In the genomic region with DNA sequence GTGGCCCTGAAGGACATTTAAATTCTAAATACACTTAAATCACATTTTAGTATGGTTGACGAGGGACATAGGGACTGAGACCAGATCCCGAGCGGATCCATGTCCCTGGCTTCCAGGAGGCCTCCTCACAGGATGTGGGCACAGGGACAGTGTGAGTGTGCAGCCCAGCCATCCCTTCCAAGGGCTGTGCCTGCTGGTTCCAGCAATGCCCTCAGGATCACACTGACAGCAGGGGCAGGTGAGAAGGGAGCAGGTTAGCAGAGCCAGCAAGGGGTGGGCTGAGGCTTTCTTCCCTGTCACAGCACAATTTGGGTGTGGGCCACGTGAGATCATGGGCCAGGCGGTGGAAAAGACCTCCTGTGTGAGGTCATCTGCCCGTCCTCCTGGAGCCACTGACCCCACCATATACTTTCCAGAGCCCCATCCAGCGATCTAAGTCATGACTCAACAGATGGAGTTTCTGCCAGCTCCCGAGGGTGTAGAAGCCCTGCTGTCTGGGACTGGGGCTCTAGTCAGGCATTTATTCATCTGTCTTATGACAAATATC, we compare ENCODE assay signal across 25 cellular contexts. TPM values are rescaled to one million over a fixed set of nuclear protein-coding genes. Genes with fewer than 3 reads are reported as not detected.
DNase-seq lines count a peak whose midpoint lies in the region; ATAC-seq and FAIRE-seq lines count a peak whose summit lies in the region.
"Had no signal": no experiment of that assay in that cellular context is flagged by ENCODE, and none has a peak within 500 bp of the region (broad histone marks: within the 10 kb centered on the region; RNA-seq: fewer than 3 reads in every experiment).

No MANE protein-coding gene starts in this region.

- peak; percentile 82 for FAIRE-seq in RCC 7860 (lab: Jason Lieb, UNC)
- FAIRE-seq: A204.1, GM12892 had no signal

- DNase-seq in NCI-H2171 treated with DMSO at 0.1 percent for 48 hours (lab: John Stamatoyannopoulos, UW) (peak; percentile 70), NCI-H2171 (lab: John Stamatoyannopoulos, UW) (no peak), RCC 7860 (ENCODE audit: low spot score) (peak; percentile 78), fibroblast of peridontal ligament (ENCODE audit: extremely low read depth) (peak; percentile 26), sciatic nerve (ENCODE audit: low spot score) (peak; percentile 35)
- DNase-seq in stimulated activated CD4-positive, alpha-beta T cell treated with anti-CD3 and anti-CD28 coated beads, Interleukin-15, amount 100 ng/mL, for 24 hours, result no peak
- DNase-seq: activated CD4-positive, alpha-beta T cell treated with anti-CD3 and anti-CD28 coated beads, Interleukin-2, amount 10 ng/mL, durations not matched to agents 24 days and 14 days; activated naive CD8-positive, alpha-beta T cell treated with anti-CD3 and anti-CD28 coated beads, Interleukin-2, amount 10 ng/mL, durations not matched to agents 7 days and 5 days; activated T-cell treated with anti-CD3 and anti-CD28 coated beads, Interleukin-2, amount 50 U/mL, for 1 hour; CD4-positive, CD25-positive, alpha-beta regulatory T cell; central memory CD4-positive, alpha-beta T cell; foreskin melanocyte; GOT3; left ventricle myocardium inferior; NCI-H1436 treated with DMSO at 0.1 percent for 48 hours; SJCRH30; stimulated activated CD4-positive, alpha-beta T cell treated with anti-CD3 and anti-CD28 coated beads, Interleukin-12 subunit alpha, Interleukin-12 subunit beta, amount 100 ng/mL, for 4 hours; stimulated activated naive CD4-positive, alpha-beta T cell treated with Interleukin-2 at 50 U/mL for 16 hours had no signal

- no peak for ATAC-seq in sciatic nerve
- no peak for ATAC-seq in HG03354 (IDR thresholded peaks at IDR 0.05; ENCODE audit: poor library complexity, severe bottlenecking, unreplicated experiment)
- ATAC-seq in HG03097 (IDR thresholded peaks at IDR 0.05; ENCODE audit: low FRiP score, unreplicated experiment), result no peak

- intact Hi-C loops in sciatic nerve (cut with DNase I), result no loop called here

RNA-seq across cellular contexts. Expression of a gene that starts 37.0 kb away (rescaled TPM):
- not detected for total RNA-seq in sciatic nerve
- total RNA-seq: activated CD4-positive, alpha-beta T cell treated with anti-CD3 and anti-CD28 coated beads, Interleukin-2, amount 10 ng/mL, durations not matched to agents 24 days and 14 days; activated naive CD8-positive, alpha-beta T cell treated with anti-CD3 and anti-CD28 coated beads, Interleukin-2, amount 10 ng/mL, durations not matched to agents 7 days and 5 days; CD4-positive, CD25-positive, alpha-beta regulatory T cell; endodermal cell; left ventricle myocardium inferior; NCI-H460; SJCRH30; urinary bladder had no signal

RNA-seq across cellular contexts. Expression of a gene that starts 43.2 kb away (rescaled TPM):
- total RNA-seq in sciatic nerve, result 32.3 TPM

RNA-seq across cellular contexts. Expression of a gene that starts 43.4 kb away (rescaled TPM):
- total RNA-seq in sciatic nerve, result 13.4 TPM

Comparison
In these comparisons a context has a peak if more than half of its experiments do, and no peak if none do; other contexts are left out.
1. DNase-seq: peak in NCI-H2171 treated with DMSO at 0.1 percent for 48 hours (single experiment), RCC 7860 (single experiment), fibroblast of peridontal ligament (single experiment) and sciatic nerve (single experiment); none in NCI-H2171 (single experiment) and stimulated activated CD4-positive, alpha-beta T cell treated with anti-CD3 and anti-CD28 coated beads, Interleukin-15, amount 100 ng/mL, for 24 hours (single experiment).